In the genomic region with DNA sequence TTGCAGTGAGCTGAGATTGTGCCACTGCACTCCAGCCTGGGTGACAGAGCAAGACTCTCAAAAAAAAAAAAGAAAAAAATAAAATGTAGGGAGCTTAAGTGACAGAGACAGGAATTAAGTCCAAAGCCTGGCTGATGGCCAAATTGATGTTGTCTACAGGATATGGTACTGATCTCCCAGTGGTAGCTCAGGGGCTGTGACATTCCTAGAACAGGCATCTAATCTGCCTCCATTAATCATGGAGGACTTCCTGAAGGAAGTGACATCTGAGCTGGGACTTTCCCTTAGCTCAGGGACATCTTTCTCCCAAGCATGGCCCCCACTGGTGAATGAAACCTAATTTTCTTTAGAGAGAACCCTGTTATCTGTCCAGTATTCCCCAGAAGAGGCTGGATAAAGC, we compare ENCODE assay signal across 1 cellular context.
TF ChIP-seq lines count a peak whose summit lies in the region.

No MANE protein-coding gene starts in this region.

TF ChIP-seq in GM12878, 131 proteins besides CTCF, POLR2A, EP300 and RAD21:
- TF ChIP-seq, protein P1, sequence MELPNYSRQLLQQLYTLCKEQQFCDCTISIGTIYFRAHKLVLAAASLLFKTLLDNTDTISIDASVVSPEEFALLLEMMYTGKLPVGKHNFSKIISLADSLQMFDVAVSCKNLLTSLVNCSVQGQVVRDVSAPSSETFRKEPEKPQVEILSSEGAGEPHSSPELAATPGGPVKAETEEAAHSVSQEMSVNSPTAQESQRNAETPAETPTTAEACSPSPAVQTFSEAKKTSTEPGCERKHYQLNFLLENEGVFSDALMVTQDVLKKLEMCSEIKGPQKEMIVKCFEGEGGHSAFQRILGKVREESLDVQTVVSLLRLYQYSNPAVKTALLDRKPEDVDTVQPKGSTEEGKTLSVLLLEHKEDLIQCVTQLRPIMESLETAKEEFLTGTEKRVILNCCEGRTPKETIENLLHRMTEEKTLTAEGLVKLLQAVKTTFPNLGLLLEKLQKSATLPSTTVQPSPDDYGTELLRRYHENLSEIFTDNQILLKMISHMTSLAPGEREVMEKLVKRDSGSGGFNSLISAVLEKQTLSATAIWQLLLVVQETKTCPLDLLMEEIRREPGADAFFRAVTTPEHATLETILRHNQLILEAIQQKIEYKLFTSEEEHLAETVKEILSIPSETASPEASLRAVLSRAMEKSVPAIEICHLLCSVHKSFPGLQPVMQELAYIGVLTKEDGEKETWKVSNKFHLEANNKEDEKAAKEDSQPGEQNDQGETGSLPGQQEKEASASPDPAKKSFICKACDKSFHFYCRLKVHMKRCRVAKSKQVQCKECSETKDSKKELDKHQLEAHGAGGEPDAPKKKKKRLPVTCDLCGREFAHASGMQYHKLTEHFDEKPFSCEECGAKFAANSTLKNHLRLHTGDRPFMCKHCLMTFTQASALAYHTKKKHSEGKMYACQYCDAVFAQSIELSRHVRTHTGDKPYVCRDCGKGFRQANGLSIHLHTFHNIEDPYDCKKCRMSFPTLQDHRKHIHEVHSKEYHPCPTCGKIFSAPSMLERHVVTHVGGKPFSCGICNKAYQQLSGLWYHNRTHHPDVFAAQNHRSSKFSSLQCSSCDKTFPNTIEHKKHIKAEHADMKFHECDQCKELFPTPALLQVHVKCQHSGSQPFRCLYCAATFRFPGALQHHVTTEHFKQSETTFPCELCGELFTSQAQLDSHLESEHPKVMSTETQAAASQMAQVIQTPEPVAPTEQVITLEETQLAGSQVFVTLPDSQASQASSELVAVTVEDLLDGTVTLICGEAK (IDR thresholded peaks at IDR 0.05; ENCODE audit: borderline replicate concordance): no peak
- 0 out of 2 replicates have a peak, but pooled peaks have one; percentile 19 for TF ChIP-seq YY1 (IDR thresholded peaks at IDR 0.05; ENCODE audit: low read depth, low read length)
